In genomic region chr16:28307936-28308335, GRCh38 we compare ENCODE assay signal across 16 cellular contexts. TPM values are rescaled to one million over a fixed set of nuclear protein-coding genes. Genes with fewer than 3 reads are reported as not detected.
A peak's percentile ranks its signal among the peaks of the same experiment; 100 is the strongest.
DNase-seq lines count a peak whose midpoint lies in the region; ATAC-seq and TF ChIP-seq lines count a peak whose summit lies in the region.
"Had no signal": no experiment of that assay in that cellular context is flagged by ENCODE, and none has a peak within 500 bp of the region (broad histone marks: within the 10 kb centered on the region; RNA-seq: fewer than 3 reads in every experiment).

No MANE protein-coding gene starts in this region.

- POLR2A ChIA-PET in CD4-positive, alpha-beta memory T cell (lab: Charles Lee; ENCODE audit: partially characterized antibody): interaction anchor here (3.5 to 7.6 kb wide), 3 partner anchors 9 to 28 kb away, joined by 50 to 114 read pairs (median 68); partner anchors contain the start of gene SBK1
- POLR2A ChIA-PET in naive thymus-derived CD4-positive, alpha-beta T cell (lab: Charles Lee): interaction anchor here (1.0 to 11.7 kb wide), 3 partner anchors 12 to 28 kb away, joined by 4 to 205 read pairs (median 174); partner anchors contain the start of gene SBK1

- H3K4me2 ChIP-seq in DND-41 (ENCODE audit: insufficient read depth, low read length): no peak overlapping the region
- H3K4me2 ChIP-seq: GM23338 had no signal

- peaks cover 47% of the 10 kb centered on the region for H3K4me1 ChIP-seq in CD4-positive, alpha-beta memory T cell (ENCODE audit: insufficient read depth, low read length)
- peaks cover 27% of the 10 kb centered on the region for H3K4me1 ChIP-seq in DND-41 (ENCODE audit: insufficient read depth, low read length)
- H3K4me1 ChIP-seq in naive thymus-derived CD4-positive, alpha-beta T cell (ENCODE audit: control insufficient read depth in 2 of 2, insufficient read depth in 2 of 2, low read length in 2 of 2): peaks cover 40 to 43% of the 10 kb centered on the region in 2 donors

- peaks cover 53 to 72% (median 60%) of the 10 kb centered on the region in 4 donors for H3K4me1 Mint-ChIP-seq in CD4-positive, alpha-beta memory T cell
- H3K4me1 Mint-ChIP-seq in immature natural killer cell: peaks cover 82 to 91% of the 10 kb centered on the region in 2 donors
- peaks cover 31 to 82% (median 76%) of the 10 kb centered on the region in 7 donors for H3K4me1 Mint-ChIP-seq in naive thymus-derived CD4-positive, alpha-beta T cell
- H3K4me1 Mint-ChIP-seq: GM23338 had no signal

- H3K36me3 Mint-ChIP-seq in CD4-positive, alpha-beta memory T cell: peaks cover 19 to 39% of the 10 kb centered on the region in 2 donors
- peaks cover 8 to 28% (median 17%) of the 10 kb centered on the region in 3 donors for H3K36me3 Mint-ChIP-seq in immature natural killer cell
- H3K36me3 Mint-ChIP-seq in naive thymus-derived CD4-positive, alpha-beta T cell: peaks cover 0 to 33% (median 19%) of the 10 kb centered on the region in 5 donors

- H3K9ac ChIP-seq in DND-41 (ENCODE audit: low read depth, low read length): no peak overlapping the region

- peak overlapping the region in 5 of 7 donors; percentile 57 to 90 (median 61) for H3K27ac Mint-ChIP-seq in CD4-positive, alpha-beta memory T cell
- H3K27ac Mint-ChIP-seq in immature natural killer cell: peak overlapping the region; percentile 79 to 99 (median 92)
- peak overlapping the region in 7 of 9 donors; percentile 43 to 99 (median 81) for H3K27ac Mint-ChIP-seq in naive thymus-derived CD4-positive, alpha-beta T cell
- H3K27ac Mint-ChIP-seq: GM23338, H9 had no signal

- DNase-seq in CD4-positive, alpha-beta memory T cell: no peak
- DNase-seq in DND-41 (no peak), immature natural killer cell (no peak), NCI-H510A (lab: John Stamatoyannopoulos, UW) (no peak), HPDE6-E6E7 (ENCODE audit: extremely low spot score) (no peak)
- no peak for DNase-seq in naive thymus-derived CD4-positive, alpha-beta T cell
- DNase-seq: C1 segment of cervical spinal cord, DMS 273 treated with DMSO at 0.1 percent for 48 hours, EL, H9, IMR-90, KBM-7 had no signal

- no peaks in the 10 kb centered on the region for H3K9me3 Mint-ChIP-seq in CD4-positive, alpha-beta memory T cell
- peaks cover 0 to 1% (median 0%) of the 10 kb centered on the region in 6 donors for H3K9me3 Mint-ChIP-seq in immature natural killer cell
- H3K9me3 Mint-ChIP-seq in naive thymus-derived CD4-positive, alpha-beta T cell: peaks cover 0 to 1% (median 0%) of the 10 kb centered on the region in 11 donors
- H3K9me3 Mint-ChIP-seq: GM23338 had no signal

- no peaks in the 10 kb centered on the region for H3K27me3 Mint-ChIP-seq in CD4-positive, alpha-beta memory T cell
- peaks cover 6 to 20% (median 11%) of the 10 kb centered on the region in 3 donors for H3K27me3 Mint-ChIP-seq in immature natural killer cell (ENCODE audit: low read depth in 3 of 3)
- H3K27me3 Mint-ChIP-seq in naive thymus-derived CD4-positive, alpha-beta T cell: no peaks in the 10 kb centered on the region
- H3K27me3 Mint-ChIP-seq: B cell had no signal

- CTCF ChIA-PET in CD4-positive, alpha-beta memory T cell (lab: Charles Lee; ENCODE audit: partially characterized antibody): interaction anchor here (0.9 to 4.6 kb wide), 3 partner anchors 9 to 29 kb away, joined by 4 to 26 read pairs (median 4); no protein-coding TSS in a partner anchor
- CTCF ChIA-PET in naive thymus-derived CD4-positive, alpha-beta T cell (lab: Charles Lee): interaction anchor here (0.6 to 7.0 kb wide), 3 partner anchors 16 to 167 kb away, joined by 3 to 74 read pairs (median 5); partner anchors contain the start of gene SBK1

- H3K4me3 ChIP-seq in CD4-positive, alpha-beta memory T cell (ENCODE audit: low read length in 2 of 2): no peak overlapping the region
- no peak overlapping the region for H3K4me3 ChIP-seq in DND-41 (ENCODE audit: low read depth in 1 of 2, low read length in 2 of 2)
- no peak overlapping the region for H3K4me3 ChIP-seq in naive thymus-derived CD4-positive, alpha-beta T cell (ENCODE audit: low read length)
- H3K4me3 ChIP-seq: GM23338 had no signal

- no peak for TF ChIP-seq CTCF in DND-41 (IDR thresholded peaks at IDR 0.05; ENCODE audit: borderline replicate concordance, extremely low read depth, low read length, poor library complexity, severe bottlenecking)

- H3K79me2 ChIP-seq in DND-41 (ENCODE audit: insufficient read depth, low read length): no peaks in the 10 kb centered on the region; the same call in 1 of the 2 replicates

- H3K27me3 ChIP-seq in CD4-positive, alpha-beta memory T cell (ENCODE audit: insufficient read depth, low read length): no peaks in the 10 kb centered on the region
- no peaks in the 10 kb centered on the region for H3K27me3 ChIP-seq in DND-41 (ENCODE audit: insufficient read depth, low read length, poor library complexity)
- H3K27me3 ChIP-seq in naive thymus-derived CD4-positive, alpha-beta T cell (ENCODE audit: control insufficient read depth in 2 of 2, insufficient read depth in 2 of 2, low read length in 2 of 2): no peaks in the 10 kb centered on the region

- peaks cover 6% of the 10 kb centered on the region for H3K36me3 ChIP-seq in CD4-positive, alpha-beta memory T cell (ENCODE audit: insufficient read depth, low read length)
- peaks cover 12% of the 10 kb centered on the region; the same call in 1 of the 2 replicates for H3K36me3 ChIP-seq in DND-41 (ENCODE audit: insufficient read depth, low read length)
- H3K36me3 ChIP-seq in naive thymus-derived CD4-positive, alpha-beta T cell (ENCODE audit: control insufficient read depth in 2 of 3, insufficient read depth in 3 of 3, low read length in 3 of 3): peaks cover 0 to 9% (median 6%) of the 10 kb centered on the region in 3 experiments

- ATAC-seq in DND-41 (ENCODE audit: insufficient read depth, low read depth): no peak
- no peak for ATAC-seq in naive thymus-derived CD4-positive, alpha-beta T cell
- no peak for ATAC-seq in HG03175 (IDR thresholded peaks at IDR 0.05; ENCODE audit: unreplicated experiment)
- ATAC-seq: GM23338 had no signal

- H3K27ac ChIP-seq in CD4-positive, alpha-beta memory T cell (ENCODE audit: low read depth, low read length): no peak overlapping the region
- peak overlapping the region; percentile 31; the same call in 1 of the 2 replicates for H3K27ac ChIP-seq in DND-41 (ENCODE audit: low read length)
- H3K27ac ChIP-seq in naive thymus-derived CD4-positive, alpha-beta T cell (ENCODE audit: low read depth, low read length): peak overlapping the region; percentile 45
- H3K27ac ChIP-seq: HL-60 had no signal

- H4K20me1 ChIP-seq in DND-41 (ENCODE audit: insufficient read depth, low read length): peaks cover 11% of the 10 kb centered on the region

- H3K4me3 Mint-ChIP-seq in CD4-positive, alpha-beta memory T cell: no peak overlapping the region
- peak overlapping the region in 3 of 5 donors; percentile 4 to 28 (median 21) for H3K4me3 Mint-ChIP-seq in immature natural killer cell
- H3K4me3 Mint-ChIP-seq in naive thymus-derived CD4-positive, alpha-beta T cell: no peak overlapping the region
- H3K4me3 Mint-ChIP-seq: GM23338, H9 had no signal

- intact Hi-C loops in CD4-positive, alpha-beta memory T cell (cut with micrococcal nuclease): no loop called here
- intact Hi-C loops in naive thymus-derived CD4-positive, alpha-beta T cell (cut with micrococcal nuclease): loop anchor here in 1 of 2 donors (5.0 kb wide), 1 partner anchor 96 kb away; the partner anchor contains the start of gene XPO6

- H3K9me3 ChIP-seq in CD4-positive, alpha-beta memory T cell (ENCODE audit: control insufficient read depth in 1 of 2, low read length in 2 of 2): no peaks in the 10 kb centered on the region
- no peaks in the 10 kb centered on the region for H3K9me3 ChIP-seq in DND-41 (ENCODE audit: insufficient read depth, low read length, severe bottlenecking)
- H3K9me3 ChIP-seq in naive thymus-derived CD4-positive, alpha-beta T cell (ENCODE audit: control insufficient read depth in 2 of 3, low read length in 3 of 3): no peaks in the 10 kb centered on the region

- H2AFZ ChIP-seq in DND-41 (ENCODE audit: low read depth, low read length): no peak overlapping the region
- H2AFZ ChIP-seq: GM23338 had no signal

RNA-seq across cellular contexts. Expression of gene SBK1, which starts 15.6 kb away (rescaled TPM):
- 10 to 100 TPM; 14.2 to 14.6 TPM for total RNA-seq in CD4-positive, alpha-beta memory T cell
- 10 to 100 TPM in 1 of 2 donors, 1 to 10 TPM in 1; 1.2 to 13.1 TPM for polyA plus RNA-seq in CD4-positive, alpha-beta memory T cell
- polyA plus RNA-seq in immature natural killer cell: 10 to 100 TPM in 1 of 3 donors, 1 to 10 TPM in 2; 5.1 to 14.2 (median 5.1) TPM
- 10 to 100 TPM in 4 of 5 experiments, 1 to 10 TPM in 1; 6.0 to 19.9 (median 17.9) TPM for total RNA-seq in naive thymus-derived CD4-positive, alpha-beta T cell
- polyA plus RNA-seq in naive thymus-derived CD4-positive, alpha-beta T cell: 10 to 100 TPM in 1 of 2 donors, 1 to 10 TPM in 1; 4.2 to 10.0 TPM

RNA-seq across cellular contexts. Expression of gene NPIPB6, which starts 55.4 kb away (rescaled TPM):
- 1 to 10 TPM; 4.5 to 4.7 TPM for total RNA-seq in CD4-positive, alpha-beta memory T cell
- polyA plus RNA-seq in CD4-positive, alpha-beta memory T cell: under 1 TPM in 1 of 2 donors, not detected in 1; 0.30 TPM
- polyA plus RNA-seq in immature natural killer cell: under 1 TPM in 2 of 3 donors, not detected in 1; 0.12 to 0.19 TPM
- 1 to 10 TPM; 2.5 to 7.3 (median 5.6) TPM for total RNA-seq in naive thymus-derived CD4-positive, alpha-beta T cell
- not detected for polyA plus RNA-seq in naive thymus-derived CD4-positive, alpha-beta T cell

Comparison
In these comparisons a context has a peak if more than half of its experiments do, and no peak if none do; other contexts are left out.
1. H3K4me3 Mint-ChIP-seq: peak in immature natural killer cell (3 of 5); none in CD4-positive, alpha-beta memory T cell (0 of 8) and naive thymus-derived CD4-positive, alpha-beta T cell (0 of 10).
2. Peak in every context shown above with its lines, with median percentiles within 50 percentile points of each other: H3K27ac Mint-ChIP-seq.